22 cellular contexts compared by ENCODE assay signal in genomic region chr10:112801004-112801403, GRCh38.
A peak's percentile ranks its signal among the peaks of the same experiment; 100 is the strongest.
DNase-seq lines count a peak whose midpoint lies in the region; ATAC-seq, FAIRE-seq and TF ChIP-seq lines count a peak whose summit lies in the region.
"Had no signal": no experiment of that assay in that cellular context is flagged by ENCODE, and none has a peak within 500 bp of the region (broad histone marks: within the 10 kb centered on the region; RNA-seq: fewer than 3 reads in every experiment).

No MANE protein-coding gene starts in this region.

- no peak overlapping the region for H3K27ac ChIP-seq in H9 (ENCODE audit: insufficient read length, low read depth, low read length)
- H3K27ac ChIP-seq in K562 (ENCODE audit: extremely low read depth, low read depth, low read length): no peak overlapping the region
- H3K27ac ChIP-seq in kidney (ENCODE audit: low read depth in 2 of 2, low read length in 2 of 2): no peak overlapping the region
- H3K27ac ChIP-seq: Peyer's patch, SJSA1 had no signal

- no CpG with 5 or more reads among the region's 3 CpGs for WGBS in H9 (ENCODE audit: extremely low coverage, insufficient read length, low lambda C conversion rate)
- WGBS in K562 (ENCODE audit: insufficient coverage, low coverage, missing lambda C conversion rate): 37% methylated on average over 3 of the region's 3 CpGs

- no peak overlapping the region for H3T11ph ChIP-seq in H9 (ENCODE audit: low read length)

- intact Hi-C loops in K562 (cut with micrococcal nuclease) (no loop called here), kidney (cut with DNase I) (no loop called here)

- peaks cover 2% of the 10 kb centered on the region for H3K27me3 Mint-ChIP-seq in H9 (ENCODE audit: low read depth)
- H3K27me3 Mint-ChIP-seq: CD4-positive, CD25-positive, alpha-beta regulatory T cell had no signal

- H3K4ac ChIP-seq in H9 (ENCODE audit: low read depth, low read length): no peak overlapping the region

- peak; percentile 69 for ATAC-seq in K562

- no TSS peak for BruUV-seq in K562 (replicated peaks; lab: Mats Ljungman, UMichigan)

- H3K9me3 Mint-ChIP-seq in H9: no peaks in the 10 kb centered on the region
- H3K9me3 Mint-ChIP-seq: CD4-positive, CD25-positive, alpha-beta regulatory T cell had no signal

- H2AFZ ChIP-seq in H9 (ENCODE audit: low read length) (no peak overlapping the region), K562 (ENCODE audit: low read depth, low read length) (no peak overlapping the region)

- CTCF ChIA-PET in K562 (lab: Yijun Ruan, JAX; ENCODE audit: low intra/inter-chr PET ratio): no interaction called here

- POLR2A ChIA-PET in K562 (lab: Yijun Ruan, JAX): no interaction called here

- H3K23me2 ChIP-seq in H9 (ENCODE audit: insufficient read length, low read depth, low read length, poor library complexity, severe bottlenecking): no peaks in the 10 kb centered on the region

- no peaks in the 10 kb centered on the region for H3K9me1 ChIP-seq in K562 (ENCODE audit: control insufficient read depth, insufficient read depth, low read length)

- H3K79me1 ChIP-seq in H9 (ENCODE audit: insufficient read depth, low read depth, low read length, poor library complexity, severe bottlenecking): no peaks in the 10 kb centered on the region

- H3K27me3 ChIP-seq in H9 (ENCODE audit: insufficient read depth, low read length): no peaks in the 10 kb centered on the region
- H3K27me3 ChIP-seq in K562 (ENCODE audit: control insufficient read depth in 2 of 2, insufficient read depth in 2 of 2, low read length in 2 of 2): no peaks in the 10 kb centered on the region
- H3K27me3 ChIP-seq: Peyer's patch, SJSA1 had no signal

- H4K20me1 ChIP-seq in H9 (ENCODE audit: control insufficient read depth, insufficient read depth, insufficient read length) (no peaks in the 10 kb centered on the region), K562 (replicated peaks; ENCODE audit: control insufficient read depth, insufficient read depth, low read length) (no peaks in the 10 kb centered on the region)

- peak; percentile 37; the same call in 2 of the 3 replicates for TF ChIP-seq CTCF in H9 (conservative IDR thresholded peaks at IDR 0.05)
- TF ChIP-seq CTCF in K562 (IDR thresholded peaks at IDR 0.05 in 2 of 3, conservative IDR thresholded peaks at IDR 0.05 in 1 of 3; ENCODE audit: insufficient read depth in 2 of 3, low read depth in 1 of 3, low read length in 3 of 3): no peak
- TF ChIP-seq CTCF in kidney (IDR thresholded peaks at IDR 0.05; ENCODE audit: borderline replicate concordance, extremely low read depth, insufficient read depth): no peak

- H3K18ac ChIP-seq in H9 (ENCODE audit: insufficient read length, low read depth, low read length): no peak overlapping the region

- H3K9me3 ChIP-seq in H9 (ENCODE audit: control insufficient read depth, low read depth, low read length): no peaks in the 10 kb centered on the region
- H3K9me3 ChIP-seq in K562 (replicated peaks; ENCODE audit: control insufficient read depth, insufficient read depth, low read depth, low read length): no peaks in the 10 kb centered on the region
- no peaks in the 10 kb centered on the region for H3K9me3 ChIP-seq in kidney (ENCODE audit: control insufficient read depth in 1 of 2, low read length in 2 of 2)
- H3K9me3 ChIP-seq: Peyer's patch, SJSA1 had no signal

- H4K8ac ChIP-seq in H9 (replicated peaks; ENCODE audit: insufficient read length, low read depth, low read length): no peak overlapping the region

- H2BK5ac ChIP-seq in H9 (ENCODE audit: insufficient read length, low read length): no peak overlapping the region

- no peak overlapping the region for H4K91ac ChIP-seq in H9 (ENCODE audit: insufficient read length, low read depth, low read length)

- no peak overlapping the region for H2BK20ac ChIP-seq in H9 (ENCODE audit: low read depth, low read length, poor library complexity, severe bottlenecking)

- no peak overlapping the region for H3K4me2 ChIP-seq in H9 (ENCODE audit: insufficient read depth, insufficient read length, low read length)
- H3K4me2 ChIP-seq in K562 (ENCODE audit: insufficient read depth, low read length): no peak overlapping the region

- H3K4me3 Mint-ChIP-seq in H9: no peak overlapping the region
- H3K4me3 Mint-ChIP-seq: CD4-positive, CD25-positive, alpha-beta regulatory T cell had no signal

- no peak for TF ChIP-seq EP300 in K562 (IDR thresholded peaks at IDR 0.05; ENCODE audit: low read length)

- H3K79me2 ChIP-seq in H9 (ENCODE audit: insufficient read depth, low read length) (no peaks in the 10 kb centered on the region), K562 (ENCODE audit: control insufficient read depth, insufficient read depth, low read length) (no peaks in the 10 kb centered on the region)

- H4K5ac ChIP-seq in H9 (ENCODE audit: insufficient read length, low read depth, low read length): no peak overlapping the region

- H3K4me1 ChIP-seq in H9 (ENCODE audit: insufficient read depth, low read length): peaks cover 7% of the 10 kb centered on the region; the same call in 1 of the 2 replicates
- no peaks in the 10 kb centered on the region for H3K4me1 ChIP-seq in K562 (replicated peaks in 1 of 2; ENCODE audit: control insufficient read depth in 2 of 2, insufficient read depth in 2 of 2, low read length in 2 of 2)
- H3K4me1 ChIP-seq in kidney (ENCODE audit: control insufficient read depth in 1 of 2, insufficient read depth in 1 of 2, low read depth in 1 of 2, low read length in 2 of 2): no peaks in the 10 kb centered on the region
- H3K4me1 ChIP-seq: SJSA1 had no signal

- H3K14ac ChIP-seq in H9 (ENCODE audit: insufficient read depth, low read length): no peak overlapping the region

- H3K4me1 Mint-ChIP-seq in H9: peaks cover 55 to 58% of the 10 kb centered on the region in 2 experiments

- DNase-seq in H9 (no peak), K562 (ENCODE audit: extremely low read depth in 1 of 4, low spot score in 3 of 4) (peak; percentile 1 to 22 (median 12)), iPS-NIHi7 (ENCODE audit: extremely low spot score) (peak; percentile 43), NCI-H1930 (lab: John Stamatoyannopoulos, UW) (no peak), DMS 273 (lab: John Stamatoyannopoulos, UW; ENCODE audit: unreplicated experiment) (no peak), kidney (no peak)
- DNase-seq in stimulated activated CD4-positive, alpha-beta T cell treated with anti-CD3 and anti-CD28 coated beads, Interleukin-4, amount 100 ng/mL, for 24 hours: no peak
- DNase-seq: CD4-positive, CD25-positive, alpha-beta regulatory T cell; DMS 273 treated with DMSO at 0.1 percent for 48 hours; DMS79 treated with DMSO at 0.1 percent for 48 hours; GOT3; IMR-90; NCI-H1105; NCI-H146; NCI-H2081; NCI-H2171 treated with DMSO at 0.1 percent for 48 hours; NCI-H524 treated with DMSO at 0.1 percent for 48 hours; NCI-H82 had no signal

- FAIRE-seq in K562 (lab: Jason Lieb, UNC) (no peak), kidney (lab: Jason Lieb, UNC) (no peak)
- FAIRE-seq: GM12891, GM18507 had no signal

- in situ Hi-C loops in K562 (cut with MboI): no loop called here

- H3K36me3 ChIP-seq in K562 (ENCODE audit: control insufficient read depth, insufficient read depth, low read length) (no peaks in the 10 kb centered on the region; the same call in 2 of the 3 replicates), kidney (ENCODE audit: control insufficient read depth in 1 of 2, insufficient read depth in 2 of 2, low read length in 2 of 2) (no peaks in the 10 kb centered on the region)
- H3K36me3 ChIP-seq: Peyer's patch, SJSA1 had no signal

- no peak for TF ChIP-seq RAD21 in K562 (CRISPR knock-in tag; conservative IDR thresholded peaks at IDR 0.05 in 1 of 2, IDR thresholded peaks at IDR 0.05 in 1 of 2)

- H2BK15ac ChIP-seq in H9 (ENCODE audit: low read depth, low read length): no peak overlapping the region

- TF ChIP-seq POLR2A in K562 (conservative IDR thresholded peaks at IDR 0.05): no peak

- H3K27ac Mint-ChIP-seq in H9: peak overlapping the region in 1 of 3 experiments; percentile 60; a peak in 1 of 7 replicates
- H3K27ac Mint-ChIP-seq: CD4-positive, CD25-positive, alpha-beta regulatory T cell had no signal

- H3K56ac ChIP-seq in H9 (ENCODE audit: insufficient read length, low read depth, low read length): no peak overlapping the region

- no peak overlapping the region for H3K23ac ChIP-seq in H9 (ENCODE audit: insufficient read length, low read depth, low read length)

- no peak overlapping the region for H3K9ac ChIP-seq in H9 (ENCODE audit: extremely low read depth, insufficient read length, low read length)
- no peak overlapping the region for H3K9ac ChIP-seq in K562 (ENCODE audit: insufficient read depth in 1 of 2, low read depth in 2 of 2, low read length in 2 of 2)
- H3K9ac ChIP-seq in kidney (ENCODE audit: low read length in 2 of 2): no peak overlapping the region

- H2AK5ac ChIP-seq in H9 (ENCODE audit: insufficient read length, low read length): no peak overlapping the region

- H2BK12ac ChIP-seq in H9 (ENCODE audit: insufficient read length, low read depth, low read length): no peak overlapping the region

- H2BK120ac ChIP-seq in H9 (ENCODE audit: low read depth, low read length, poor library complexity, severe bottlenecking): no peak overlapping the region

- no peaks in the 10 kb centered on the region for H3K36me3 Mint-ChIP-seq in H9 (ENCODE audit: insufficient read depth in 1 of 3, low read depth in 3 of 3)

- H3K4me3 ChIP-seq in K562 (no peak overlapping the region), kidney (ENCODE audit: low read length in 2 of 2) (no peak overlapping the region)
- H3K4me3 ChIP-seq: Peyer's patch, SJSA1 had no signal

TF ChIP-seq in K562, 482 proteins besides CTCF, POLR2A, EP300 and RAD21 (continues in another document):
- TF ChIP-seq HOXB6 (CRISPR knock-in tag; IDR thresholded peaks at IDR 0.05; ENCODE audit: borderline replicate concordance) (no peak), NEUROD1 (IDR thresholded peaks at IDR 0.05; ENCODE audit: borderline replicate concordance, low read depth, low read length, partially characterized antibody) (no peak), NUFIP1 (IDR thresholded peaks at IDR 0.05; ENCODE audit: partially characterized antibody) (no peak), PTBP1 (IDR thresholded peaks at IDR 0.05; ENCODE audit: low read depth, low read length) (no peak), XRCC4 (IDR thresholded peaks at IDR 0.05; ENCODE audit: extremely low read depth, insufficient read depth, insufficient read length) (no peak), ZFP91 (CRISPR knock-in tag; IDR thresholded peaks at IDR 0.05) (no peak)

Comparison
In these comparisons a context has a peak if more than half of its experiments do, and no peak if none do; other contexts are left out.
1. DNase-seq: peak in K562 (4 of 4) and iPS-NIHi7 (single experiment); none in H9 (single experiment), NCI-H1930 (0 of 2), stimulated activated CD4-positive, alpha-beta T cell treated with anti-CD3 and anti-CD28 coated beads, Interleukin-4, amount 100 ng/mL, for 24 hours (single experiment), DMS 273 (single experiment) and kidney (single experiment).